In the genomic region with DNA sequence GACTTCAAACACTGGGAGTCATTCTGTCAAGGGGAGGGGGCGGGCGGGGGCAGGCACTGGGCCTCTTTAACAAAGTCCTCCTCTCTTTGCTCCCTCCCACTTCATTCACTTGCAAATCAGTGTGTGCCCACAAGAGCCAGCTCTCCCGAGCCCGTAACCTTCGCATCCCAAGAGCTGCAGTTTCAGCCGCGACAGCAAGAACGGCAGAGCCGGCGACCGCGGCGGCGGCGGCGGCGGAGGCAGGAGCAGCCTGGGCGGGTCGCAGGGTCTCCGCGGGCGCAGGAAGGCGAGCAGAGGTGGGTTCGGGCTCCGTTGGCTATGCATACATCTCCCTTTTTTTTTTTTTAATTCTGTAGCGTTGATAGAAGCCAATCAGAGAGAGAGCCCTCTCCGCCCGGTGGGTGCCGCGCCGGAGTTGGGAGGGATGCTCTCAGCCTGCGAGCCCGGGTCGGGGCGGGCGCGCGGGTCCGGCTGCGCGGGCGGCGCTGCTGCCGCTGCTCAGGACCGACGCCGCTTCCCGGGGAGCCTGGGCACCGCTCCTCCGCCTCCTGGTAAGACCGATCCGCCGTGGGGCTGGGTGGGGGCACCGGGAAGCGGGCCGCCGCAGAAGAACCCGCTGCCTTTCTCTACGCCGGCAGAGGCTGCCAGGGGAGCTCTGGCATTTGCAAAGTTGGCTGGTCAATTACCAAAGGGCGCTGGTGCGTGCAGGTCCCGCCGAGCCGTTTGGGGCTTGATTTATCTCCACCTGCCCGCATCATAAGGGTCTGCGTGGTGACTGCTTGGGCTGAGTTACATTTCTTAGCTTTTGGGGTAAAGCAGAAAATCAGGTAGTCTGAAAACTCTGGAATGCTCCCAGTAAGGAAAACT, we compare ENCODE assay signal across 8 cellular contexts.
DNase-seq lines count a peak whose midpoint lies in the region; ATAC-seq lines count a peak whose summit lies in the region.

Gene CDH6 (plus strand): TSS at position 96 of the 867 bp plus-strand sequence. CDS start 73,788 bp downstream, outside the sequence.

- ATAC-seq in GM18873 (IDR thresholded peaks at IDR 0.05; ENCODE audit: low FRiP score, unreplicated experiment) = no peak
- no peak for ATAC-seq in HG03025 (IDR thresholded peaks at IDR 0.05; ENCODE audit: low FRiP score, unreplicated experiment)

- no peaks in the 10 kb centered on the region for H3K36me3 ChIP-seq in adipocyte (ENCODE audit: control insufficient read depth, insufficient read depth, low read length, severe bottlenecking)

- H3K27me3 ChIP-seq in adipocyte (replicated peaks; ENCODE audit: control insufficient read depth, insufficient read depth, low read length) = peaks cover 51% of the 10 kb centered on the region

- peaks cover 5% of the 10 kb centered on the region for H3K4me1 ChIP-seq in adipocyte (ENCODE audit: control insufficient read depth, insufficient read depth, low read length)

- peak within 1 kb of the TSS; percentile 66 for H3K4me3 ChIP-seq in adipocyte (ENCODE audit: low read length)

- no peak within 1 kb of the TSS for H3K9ac ChIP-seq in adipocyte (ENCODE audit: low read length)

- DNase-seq in activated gamma-delta T cell (lab: John Stamatoyannopoulos, UW) (peak; percentile 4), activated gamma-delta T cell treated with Interleukin-2 at 50 U/mL for 16 hours (no peak), adipocyte (ENCODE audit: low read depth) (peak; percentile 77), hypothalamus (lab: John Stamatoyannopoulos, UW) (peak in 48 of 51 donors; percentile 7 to 78 (median 46)), retina (peak; percentile 93), DMS153 treated with DMSO at 0.1 percent for 48 hours (lab: John Stamatoyannopoulos, UW; ENCODE audit: unreplicated experiment) (no peak)

- H3K9me3 ChIP-seq in adipocyte (ENCODE audit: control insufficient read depth, low read length) = no peaks in the 10 kb centered on the region

Comparison
In these comparisons a context has a peak if more than half of its experiments do, and no peak if none do; other contexts are left out.
1. DNase-seq: peak in activated gamma-delta T cell (single experiment), adipocyte (single experiment), hypothalamus (48 of 51) and retina (single experiment); none in activated gamma-delta T cell treated with Interleukin-2 at 50 U/mL for 16 hours (single experiment) and DMS153 treated with DMSO at 0.1 percent for 48 hours (single experiment).